In genomic region chr1:198333744-198334143, GRCh38 we compare ENCODE assay signal across 23 cellular contexts.
DNase-seq lines count a peak whose midpoint lies in the region; ATAC-seq, FAIRE-seq and TF ChIP-seq lines count a peak whose summit lies in the region.
"Had no signal": no experiment of that assay in that cellular context is flagged by ENCODE, and none has a peak within 500 bp of the region (broad histone marks: within the 10 kb centered on the region; RNA-seq: fewer than 3 reads in every experiment).

No MANE protein-coding gene starts in this region.

- dilution Hi-C loops in keratinocyte (cut with MboI; ENCODE audit: extremely low pct_ligation_motif_present, low sequenced_read_pairs), result no loop called here

- intact Hi-C loops in thyroid gland (cut with DNase I), result no loop called here

- WGBS in thyroid gland, 2 donors, result 85 to 90% methylated on average over 1 of the region's 1 CpG

- TF ChIP-seq POLR2A in thyroid gland (IDR thresholded peaks at IDR 0.05), result no peak

- no peak for TF ChIP-seq CTCF in bronchial epithelial cell (IDR thresholded peaks at IDR 0.05; ENCODE audit: insufficient read depth, low read length, severe bottlenecking)
- TF ChIP-seq CTCF in keratinocyte (optimal IDR thresholded peaks at IDR 0.05 in 1 of 3, IDR thresholded peaks at IDR 0.05 in 1 of 3, conservative IDR thresholded peaks at IDR 0.05 in 1 of 3; ENCODE audit: extremely low read depth in 1 of 3, insufficient read depth in 2 of 3, low read length in 3 of 3), result no peak
- TF ChIP-seq CTCF in thyroid gland (IDR thresholded peaks at IDR 0.05), result no peak

- no peaks in the 10 kb centered on the region for H3K9me1 ChIP-seq in keratinocyte (ENCODE audit: control insufficient read depth, extremely low read depth, insufficient read depth, low read length)

- H2AFZ ChIP-seq in keratinocyte (ENCODE audit: control insufficient read depth, low read length), result peak overlapping the region; percentile 4

- H3K27ac ChIP-seq in keratinocyte (ENCODE audit: control insufficient read depth, insufficient read depth, low read length) (peak overlapping the region; percentile 53), thyroid gland (no peak overlapping the region)
- H3K27ac ChIP-seq: cardiac muscle cell, heart right ventricle, right atrium auricular region, SK-N-MC, suprapubic skin, vagina had no signal

- H3K4me3 ChIP-seq in bronchial epithelial cell (ENCODE audit: low read depth, low read length) (no peak overlapping the region), keratinocyte (ENCODE audit: control insufficient read depth in 2 of 3, extremely low read depth in 1 of 3, insufficient read depth in 2 of 3, low read depth in 1 of 3, low read length in 3 of 3) (no peak overlapping the region), thyroid gland (replicated peaks in 1 of 3) (no peak overlapping the region)
- H3K4me3 ChIP-seq: cardiac muscle cell, heart right ventricle, lung, right atrium auricular region, SK-N-MC, suprapubic skin, vagina had no signal

- H3K4me1 ChIP-seq in keratinocyte (ENCODE audit: control insufficient read depth, extremely low read depth, insufficient read depth, low read length), result peaks cover 16% of the 10 kb centered on the region
- no peaks in the 10 kb centered on the region for H3K4me1 ChIP-seq in thyroid gland
- H3K4me1 ChIP-seq: heart right ventricle, right atrium auricular region, suprapubic skin, vagina had no signal

- H4K20me1 ChIP-seq in keratinocyte (ENCODE audit: control insufficient read depth, extremely low read depth, insufficient read depth, low read length), result no peaks in the 10 kb centered on the region

- H3K9me3 ChIP-seq in keratinocyte (ENCODE audit: control insufficient read depth, low read depth, low read length) (no peaks in the 10 kb centered on the region), thyroid gland (no peaks in the 10 kb centered on the region)
- H3K9me3 ChIP-seq: heart right ventricle, suprapubic skin, vagina had no signal

- H3K4me2 ChIP-seq in keratinocyte (ENCODE audit: control insufficient read depth, extremely low read depth, insufficient read depth, low read depth, low read length), result peak overlapping the region; percentile 19

- no peak for FAIRE-seq in bronchial epithelial cell (lab: Jason Lieb, UNC)
- FAIRE-seq in keratinocyte (lab: Jason Lieb, UNC), result peak; percentile 68

- H3K9ac ChIP-seq in keratinocyte (ENCODE audit: control insufficient read depth, extremely low read depth, insufficient read depth, low read length), result no peak overlapping the region

- H3K36me3 ChIP-seq in bronchial epithelial cell (ENCODE audit: control insufficient read depth, insufficient read depth, low read length) (no peaks in the 10 kb centered on the region), keratinocyte (ENCODE audit: control insufficient read depth in 2 of 2, extremely low read depth in 1 of 2, insufficient read depth in 2 of 2, low read length in 2 of 2) (no peaks in the 10 kb centered on the region), thyroid gland (no peaks in the 10 kb centered on the region)
- H3K36me3 ChIP-seq: cardiac muscle cell, heart right ventricle, right atrium auricular region, suprapubic skin, vagina had no signal

- no peaks in the 10 kb centered on the region for H3K27me3 ChIP-seq in bronchial epithelial cell (ENCODE audit: control insufficient read depth, insufficient read depth, low read length)
- H3K27me3 ChIP-seq in keratinocyte (ENCODE audit: control insufficient read depth, extremely low read depth, insufficient read depth, low read length), result no peaks in the 10 kb centered on the region
- no peaks in the 10 kb centered on the region for H3K27me3 ChIP-seq in thyroid gland
- H3K27me3 ChIP-seq: cardiac muscle cell, heart right ventricle, right atrium auricular region, suprapubic skin, vagina had no signal

- no peak for ATAC-seq in HG02623 (IDR thresholded peaks at IDR 0.05; ENCODE audit: unreplicated experiment)
- ATAC-seq: activated T-helper 17 cell treated with anti-CD3 and anti-CD28 coated beads, Interleukin-2, amount 50 U/mL, for 72 hours; heart right ventricle had no signal

- H3K79me2 ChIP-seq in keratinocyte (ENCODE audit: control insufficient read depth, insufficient read depth, low read length), result no peaks in the 10 kb centered on the region

- DNase-seq in Daoy (ENCODE audit: low read depth) (peak; percentile 6), NCI-H226 (peak; percentile 21), bronchial epithelial cell (ENCODE audit: low read depth) (peak; percentile 71), keratinocyte (ENCODE audit: low read depth, low spot score) (no peak), activated T-cell treated with anti-CD3 and anti-CD28 coated beads for 4 hours (no peak), NCI-H187 (lab: John Stamatoyannopoulos, UW) (no peak), thyroid gland (no peak)
- DNase-seq: activated naive CD8-positive, alpha-beta T cell treated with anti-CD3 and anti-CD28 coated beads, Interleukin-2, amount 10 ng/mL, durations not matched to agents 7 days and 5 days; CD8-positive, alpha-beta memory T cell; heart right ventricle; immature natural killer cell; NCI-H1417; NCI-H2171; NCI-H748 treated with DMSO at 0.1 percent for 48 hours; nucleus accumbens had no signal

Comparison
In these comparisons a context has a peak if more than half of its experiments do, and no peak if none do; other contexts are left out.
1. DNase-seq: peak in Daoy (single experiment), NCI-H226 (single experiment) and bronchial epithelial cell (single experiment); none in keratinocyte (single experiment), activated T-cell treated with anti-CD3 and anti-CD28 coated beads for 4 hours (single experiment), NCI-H187 (0 of 2) and thyroid gland (0 of 2).